ENCODE assay signal across 8 cellular contexts in genomic region chr20:50450961-50451752, GRCh38. TPM values are rescaled to one million over a fixed set of nuclear protein-coding genes. Genes with fewer than 3 reads are reported as not detected.
A peak's percentile ranks its signal among the peaks of the same experiment; 100 is the strongest.
DNase-seq lines count a peak whose midpoint lies in the region; ATAC-seq, FAIRE-seq and TF ChIP-seq lines count a peak whose summit lies in the region.

No MANE protein-coding gene starts in this region.

- TF ChIP-seq CTCF in astrocyte (IDR thresholded peaks at IDR 0.05; ENCODE audit: insufficient read depth, low read depth, low read length) = no peak

- H3K4me1 ChIP-seq in astrocyte (ENCODE audit: insufficient read depth, low read length) (peaks cover 6% of the 10 kb centered on the region), mucosa of rectum (ENCODE audit: control insufficient read depth in 2 of 2, insufficient read depth in 2 of 2, low read length in 2 of 2) (peaks cover 13 to 36% of the 10 kb centered on the region in 2 donors)
- no peaks in the 10 kb centered on the region for H3K4me1 ChIP-seq in effector memory CD4-positive, alpha-beta T cell (ENCODE audit: control insufficient read depth, insufficient read depth, low read length, poor library complexity, severe bottlenecking)

- FAIRE-seq in GM12891 (lab: Jason Lieb, UNC) = peak; percentile 84
- no peak for FAIRE-seq in astrocyte (lab: Jason Lieb, UNC)

- no peaks in the 10 kb centered on the region for H3K79me2 ChIP-seq in astrocyte (ENCODE audit: insufficient read depth, low read length)

- H3K4me3 ChIP-seq in astrocyte (ENCODE audit: insufficient read depth, low read depth, low read length) = no peak overlapping the region
- peak overlapping the region; percentile 10 to 67 for H3K4me3 ChIP-seq in mucosa of rectum (ENCODE audit: low read length in 2 of 2)
- H3K4me3 ChIP-seq in effector memory CD4-positive, alpha-beta T cell (ENCODE audit: insufficient read depth, low read depth, low read length, poor library complexity, severe bottlenecking) = no peak overlapping the region
- no peak overlapping the region for H3K4me3 ChIP-seq in MG63

- no peaks in the 10 kb centered on the region for H3K36me3 ChIP-seq in astrocyte (ENCODE audit: insufficient read depth, low read length)
- H3K36me3 ChIP-seq in mucosa of rectum (ENCODE audit: control insufficient read depth in 2 of 2, insufficient read depth in 2 of 2, low read length in 2 of 2) = no peaks in the 10 kb centered on the region
- no peaks in the 10 kb centered on the region for H3K36me3 ChIP-seq in effector memory CD4-positive, alpha-beta T cell (ENCODE audit: control insufficient read depth, insufficient read depth, low read length)
- H3K36me3 ChIP-seq in MG63 = no peaks in the 10 kb centered on the region

- DNase-seq in GM12891 (ENCODE audit: insufficient read length, low spot score) (peak; percentile 41), HuH-7.5 (ENCODE audit: low spot score) (peak; percentile 31), astrocyte (ENCODE audit: low read depth) (peak; percentile 32), MG63 (no peak), RKO (ENCODE audit: low spot score) (no peak)
- no peak for DNase-seq in effector memory CD4-positive, alpha-beta T cell

- peak overlapping the region; percentile 65 for H3K4me2 ChIP-seq in astrocyte (ENCODE audit: low read length)

- no peaks in the 10 kb centered on the region for H4K20me1 ChIP-seq in astrocyte (ENCODE audit: insufficient read depth, low read length)

- H3K9ac ChIP-seq in astrocyte (ENCODE audit: low read length) (peak overlapping the region; percentile 13), mucosa of rectum (ENCODE audit: low read depth in 1 of 2, low read length in 2 of 2) (peak overlapping the region; percentile 15 to 57)

- peak overlapping the region; percentile 42 for H3K4me3 Mint-ChIP-seq in astrocyte (ENCODE audit: unreplicated experiment)

- H3K27me3 ChIP-seq in astrocyte (ENCODE audit: insufficient read depth, low read length) = peaks cover 3% of the 10 kb centered on the region
- H3K27me3 ChIP-seq in mucosa of rectum (ENCODE audit: control insufficient read depth in 2 of 2, insufficient read depth in 2 of 2, low read length in 2 of 2) = no peaks in the 10 kb centered on the region
- H3K27me3 ChIP-seq in effector memory CD4-positive, alpha-beta T cell (replicated peaks; ENCODE audit: control insufficient read depth, insufficient read depth, low read length, poor library complexity, severe bottlenecking) = no peaks in the 10 kb centered on the region
- no peaks in the 10 kb centered on the region for H3K27me3 ChIP-seq in MG63

- peaks cover 8% of the 10 kb centered on the region for H3K27me3 Mint-ChIP-seq in astrocyte (ENCODE audit: low read depth, unreplicated experiment)

- peak overlapping the region; percentile 84 for H3K27ac Mint-ChIP-seq in astrocyte (ENCODE audit: unreplicated experiment)

- H3K9me3 ChIP-seq in astrocyte (ENCODE audit: insufficient read depth, low read depth, low read length) = no peaks in the 10 kb centered on the region
- no peaks in the 10 kb centered on the region for H3K9me3 ChIP-seq in mucosa of rectum (ENCODE audit: control insufficient read depth in 2 of 2, low read length in 2 of 2)
- H3K9me3 ChIP-seq in effector memory CD4-positive, alpha-beta T cell (ENCODE audit: control insufficient read depth, low read length) = no peaks in the 10 kb centered on the region
- H3K9me3 ChIP-seq in MG63 = no peaks in the 10 kb centered on the region

- peaks cover 18% of the 10 kb centered on the region for H3K4me1 Mint-ChIP-seq in astrocyte (ENCODE audit: low read depth, unreplicated experiment)

- no peak for TF ChIP-seq POLR2A in GM12891 (IDR thresholded peaks at IDR 0.05; ENCODE audit: low read depth, low read length)

- peaks cover 5% of the 10 kb centered on the region for H3K9me3 Mint-ChIP-seq in astrocyte (ENCODE audit: unreplicated experiment)

- H3K27ac ChIP-seq in astrocyte (ENCODE audit: low read depth, low read length) = no peak overlapping the region
- H3K27ac ChIP-seq in mucosa of rectum (ENCODE audit: low read depth in 2 of 2, low read length in 2 of 2) = peak overlapping the region; percentile 30 to 52
- no peak overlapping the region for H3K27ac ChIP-seq in effector memory CD4-positive, alpha-beta T cell (ENCODE audit: insufficient read depth, low read length, poor library complexity, severe bottlenecking)

- no peaks in the 10 kb centered on the region for H3K36me3 Mint-ChIP-seq in astrocyte (ENCODE audit: low read depth, unreplicated experiment)

- peak overlapping the region; percentile 51 for H2AFZ ChIP-seq in astrocyte (ENCODE audit: low read depth, low read length)

- ATAC-seq in GM21528 (IDR thresholded peaks at IDR 0.05; ENCODE audit: low FRiP score, unreplicated experiment) = peak; percentile 80

TF ChIP-seq in GM12891, 5 proteins besides CTCF, POLR2A, EP300 and RAD21:
- TF ChIP-seq SPI1 (IDR thresholded peaks at IDR 0.05; ENCODE audit: low read depth, low read length) = no peak
- peak; percentile 61; the same call in 1 of the 2 replicates for TF ChIP-seq POLR2AphosphoS5 (IDR thresholded peaks at IDR 0.05; ENCODE audit: low read depth, low read length)
- TF ChIP-seq TAF1 (IDR thresholded peaks at IDR 0.05; ENCODE audit: low read depth, low read length) = no peak
- no peak for TF ChIP-seq PAX5 (IDR thresholded peaks at IDR 0.05; ENCODE audit: insufficient read depth, low read length, severe bottlenecking)
- peak; percentile 76; the same call in 1 of the 2 replicates for TF ChIP-seq POU2F2 (IDR thresholded peaks at IDR 0.05; ENCODE audit: low read depth, low read length)

RNA-seq across cellular contexts. Expression of gene PTPN1, which starts 59.0 kb away (rescaled TPM):
- polyA plus RNA-seq in GM12891 (2012; ENCODE audit: low read depth, missing spikeins) = 34.6 TPM
- 60.6 and 64.9 TPM in 2 replicates for total RNA-seq in astrocyte
- 35.3 and 37.1 TPM in 2 replicates for total RNA-seq in MG63 (2014; rRNA removed; shearing (Covaris generic); ENCODE audit: low replicate concordance)

Comparison
In these comparisons a context has a peak if more than half of its experiments do, and no peak if none do; other contexts are left out.
1. DNase-seq: peak in GM12891 (single experiment), HuH-7.5 (single experiment) and astrocyte (single experiment); none in effector memory CD4-positive, alpha-beta T cell (0 of 3), MG63 (single experiment) and RKO (single experiment).
2. H3K27ac ChIP-seq: peak in mucosa of rectum (2 of 2); none in astrocyte (single experiment) and effector memory CD4-positive, alpha-beta T cell (single experiment).
3. H3K4me3 ChIP-seq: peak in mucosa of rectum (2 of 2); none in astrocyte (single experiment), effector memory CD4-positive, alpha-beta T cell (single experiment) and MG63 (single experiment).